1 cellular context compared by ENCODE assay signal in genomic region chr7:27116019-27116411, GRCh38.
TF ChIP-seq lines count a peak whose summit lies in the region.

No MANE protein-coding gene starts in this region.

TF ChIP-seq in A549, 52 proteins besides CTCF, POLR2A, EP300 and RAD21 (continued from another document):
- TF ChIP-seq, protein P1, sequence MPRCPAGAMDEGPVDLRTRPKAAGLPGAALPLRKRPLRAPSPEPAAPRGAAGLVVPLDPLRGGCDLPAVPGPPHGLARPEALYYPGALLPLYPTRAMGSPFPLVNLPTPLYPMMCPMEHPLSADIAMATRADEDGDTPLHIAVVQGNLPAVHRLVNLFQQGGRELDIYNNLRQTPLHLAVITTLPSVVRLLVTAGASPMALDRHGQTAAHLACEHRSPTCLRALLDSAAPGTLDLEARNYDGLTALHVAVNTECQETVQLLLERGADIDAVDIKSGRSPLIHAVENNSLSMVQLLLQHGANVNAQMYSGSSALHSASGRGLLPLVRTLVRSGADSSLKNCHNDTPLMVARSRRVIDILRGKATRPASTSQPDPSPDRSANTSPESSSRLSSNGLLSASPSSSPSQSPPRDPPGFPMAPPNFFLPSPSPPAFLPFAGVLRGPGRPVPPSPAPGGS (IDR thresholded peaks at IDR 0.05), result no peak
- TF ChIP-seq HOXB13 (CRISPR knock-in tag; IDR thresholded peaks at IDR 0.05; ENCODE audit: low read depth), result no peak
- TF ChIP-seq HOXA7 (CRISPR knock-in tag; IDR thresholded peaks at IDR 0.05), result no peak
- no peak for TF ChIP-seq ZFP36 (IDR thresholded peaks at IDR 0.05; ENCODE audit: borderline replicate concordance, partially characterized antibody)
